Comparison of ENCODE assay signal across 22 cellular contexts in the genomic region with DNA sequence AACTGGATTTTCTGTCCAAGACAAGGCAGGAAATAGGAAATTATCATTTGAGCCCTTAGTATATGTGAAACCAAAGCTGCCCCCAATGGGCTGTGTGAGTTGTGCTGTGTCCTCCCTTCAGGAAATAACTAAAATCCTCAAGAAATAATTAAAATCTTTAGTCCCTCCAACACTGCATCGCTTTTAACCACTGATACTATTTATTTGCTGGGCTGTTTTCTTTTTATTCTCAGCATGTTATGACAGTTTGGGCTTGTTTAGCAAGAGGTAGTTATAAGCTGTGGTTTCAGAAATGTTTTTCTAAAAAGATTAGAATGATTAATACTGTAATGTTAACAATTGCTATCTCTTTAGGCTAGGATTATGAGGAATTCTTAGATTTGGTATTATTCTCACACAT.
"Had no signal": no experiment of that assay in that cellular context is flagged by ENCODE, and none has a peak within 500 bp of the region (broad histone marks: within the 10 kb centered on the region; RNA-seq: fewer than 3 reads in every experiment).

No MANE protein-coding gene starts in this region.

- DNase-seq: activated CD4-positive, alpha-beta T cell treated with anti-CD3 and anti-CD28 coated beads for 4 hours; activated CD4-positive, alpha-beta T cell treated with anti-CD3 and anti-CD28 coated beads, Interleukin-2, amount 50 U/mL, for 48 hours; activated CD4-positive, CD25-positive, alpha-beta regulatory T cell; activated CD8-positive, alpha-beta memory T cell treated with anti-CD3 and anti-CD28 coated beads, Interleukin-2, amount 50 U/mL, for 48 hours; activated naive CD4-positive, alpha-beta T cell treated with anti-CD3 and anti-CD28 coated beads for 36 hours; activated naive CD8-positive, alpha-beta T cell treated with anti-CD3 and anti-CD28 coated beads, Interleukin-2, amount 10 ng/mL, durations not matched to agents 7 days and 5 days; activated T-cell treated with anti-CD3 and anti-CD28 coated beads, Interleukin-2, amount 50 U/mL, for 48 hours; esophagus squamous epithelium; heart right ventricle; kidney; lower lobe of right lung; mesendoderm; naive B cell; nucleus accumbens; right cardiac atrium; stimulated activated CD4-positive, alpha-beta T cell treated with anti-CD3 and anti-CD28 coated beads, Interleukin-4, amount 100 ng/mL, for 24 hours; stimulated activated naive CD8-positive, alpha-beta T cell treated with anti-CD3 and anti-CD28 coated beads, Interleukin-15, Interleukin-2, amounts not matched to agents 100 U/mL and 50 U/mL, for 24 hours; T-helper 17 cell; upper lobe of right lung had no signal

- H3K27me3 ChIP-seq: esophagus squamous epithelium, heart right ventricle, upper lobe of right lung had no signal

- ATAC-seq: heart right ventricle; left lobe of liver; lower lobe of right lung; right cardiac atrium; stimulated activated naive CD8-positive, alpha-beta T cell treated with anti-CD3 and anti-CD28 coated beads, Interleukin-15, Interleukin-2, amounts not matched to agents 100 U/mL and 50 U/mL, for 24 hours; T-helper 17 cell; upper lobe of right lung had no signal

- H3K4me3 ChIP-seq: coronary artery, esophagus squamous epithelium, heart right ventricle, lower lobe of right lung, upper lobe of right lung had no signal

- H2AFZ ChIP-seq: parathyroid adenoma had no signal

- H3K4me1 ChIP-seq: esophagus squamous epithelium, lower lobe of right lung, parathyroid adenoma, upper lobe of right lung had no signal

- H3K36me3 ChIP-seq: esophagus squamous epithelium, heart right ventricle, lower lobe of right lung, upper lobe of right lung had no signal

- H3K79me2 ChIP-seq: parathyroid adenoma had no signal

- H3K27ac ChIP-seq: coronary artery, esophagus squamous epithelium, heart right ventricle, lower lobe of right lung, parathyroid adenoma, upper lobe of right lung had no signal
